9 cellular contexts compared by ENCODE assay signal in genomic region chr10:69090687-69091450, GRCh38. TPM values are rescaled to one million over a fixed set of nuclear protein-coding genes. Genes with fewer than 3 reads are reported as not detected.
DNase-seq lines count a peak whose midpoint lies in the region; ATAC-seq and TF ChIP-seq lines count a peak whose summit lies in the region.
"Had no signal": no experiment of that assay in that cellular context is flagged by ENCODE, and none has a peak within 500 bp of the region (broad histone marks: within the 10 kb centered on the region; RNA-seq: fewer than 3 reads in every experiment).

No MANE protein-coding gene starts in this region.

- H3K27me3 ChIP-seq in suprapubic skin, result no peaks in the 10 kb centered on the region

- peak overlapping the region; percentile 99 for H3K27ac Mint-ChIP-seq in activated T-cell treated with anti-CD3 and anti-CD28 coated beads, Interleukin-2, amount 50 U/mL, for 24 hours
- peak overlapping the region; percentile 95 for H3K27ac Mint-ChIP-seq in activated CD8-positive, alpha-beta T cell treated with anti-CD3 and anti-CD28 coated beads, Interleukin-2, amount 10 ng/mL, durations not matched to agents 7 days and 5 days
- peak overlapping the region; percentile 96 to 100 (median 98) for H3K27ac Mint-ChIP-seq in immature natural killer cell

- CTCF ChIA-PET in activated CD8-positive, alpha-beta T cell treated with anti-CD3 and anti-CD28 coated beads, Interleukin-2, amount 10 ng/mL, durations not matched to agents 7 days and 5 days (lab: Charles Lee), result interaction anchor here (1.1 to 6.0 kb wide), 10 partner anchors 35 to 135 kb away, joined by 3 to 199 read pairs (median 12); partner anchors contain the start of gene DDX21

- H3K27me3 Mint-ChIP-seq in activated T-cell treated with anti-CD3 and anti-CD28 coated beads, Interleukin-2, amount 50 U/mL, for 24 hours, result no peaks in the 10 kb centered on the region
- no peaks in the 10 kb centered on the region for H3K27me3 Mint-ChIP-seq in activated CD8-positive, alpha-beta T cell treated with anti-CD3 and anti-CD28 coated beads, Interleukin-2, amount 10 ng/mL, durations not matched to agents 7 days and 5 days (ENCODE audit: low read depth)
- peaks cover 47 to 58% (median 53%) of the 10 kb centered on the region in 3 donors for H3K27me3 Mint-ChIP-seq in immature natural killer cell (ENCODE audit: low read depth in 3 of 3)

- H3K27ac ChIP-seq in suprapubic skin, result no peak overlapping the region
- H3K27ac ChIP-seq: SK-N-MC had no signal

- H3K4me3 Mint-ChIP-seq in activated T-cell treated with anti-CD3 and anti-CD28 coated beads, Interleukin-2, amount 50 U/mL, for 24 hours, result peak overlapping the region; percentile 94
- peak overlapping the region; percentile 82 for H3K4me3 Mint-ChIP-seq in activated CD8-positive, alpha-beta T cell treated with anti-CD3 and anti-CD28 coated beads, Interleukin-2, amount 10 ng/mL, durations not matched to agents 7 days and 5 days
- H3K4me3 Mint-ChIP-seq in immature natural killer cell, result peak overlapping the region; percentile 91 to 97 (median 95)

- H3K4me3 ChIP-seq in suprapubic skin, result peak overlapping the region; percentile 44
- H3K4me3 ChIP-seq: SK-N-MC had no signal

- no peak for DNase-seq in activated T-cell treated with anti-CD3 and anti-CD28 coated beads, Interleukin-2, amount 50 U/mL, for 24 hours
- no peak for DNase-seq in activated T-cell treated with anti-CD3 and anti-CD28 coated beads, Interleukin-2, amount 50 U/mL, for 48 hours
- no peak for DNase-seq in activated CD8-positive, alpha-beta T cell treated with anti-CD3 and anti-CD28 coated beads, Interleukin-2, amount 10 ng/mL, durations not matched to agents 7 days and 5 days
- DNase-seq in immature natural killer cell (peak in 2 of 3 donors; percentile 32 to 42), suprapubic skin (ENCODE audit: low spot score in 2 of 2) (no peak), ACHN (no peak), activated gamma-delta T cell (lab: John Stamatoyannopoulos, UW) (no peak), NCI-H510A treated with DMSO at 0.1 percent for 48 hours (lab: John Stamatoyannopoulos, UW) (no peak)

- WGBS in suprapubic skin, result 61% methylated on average over 5 of the region's 5 CpGs

- in situ Hi-C loops in ACHN (cut with HindIII; ENCODE audit: low pct_ligation_motif_present, low pct_unique_long_range_greater_than_20kb, low sequenced_read_pairs), result no loop called here

- no peaks in the 10 kb centered on the region for H3K9me3 Mint-ChIP-seq in activated T-cell treated with anti-CD3 and anti-CD28 coated beads, Interleukin-2, amount 50 U/mL, for 24 hours
- H3K9me3 Mint-ChIP-seq in activated CD8-positive, alpha-beta T cell treated with anti-CD3 and anti-CD28 coated beads, Interleukin-2, amount 10 ng/mL, durations not matched to agents 7 days and 5 days (ENCODE audit: insufficient read depth), result no peaks in the 10 kb centered on the region
- H3K9me3 Mint-ChIP-seq in immature natural killer cell, result no peaks in the 10 kb centered on the region

- no peak for ATAC-seq in activated CD8-positive, alpha-beta T cell treated with anti-CD3 and anti-CD28 coated beads, Interleukin-2, amount 10 ng/mL, durations not matched to agents 7 days and 5 days

- POLR2A ChIA-PET in activated CD8-positive, alpha-beta T cell treated with anti-CD3 and anti-CD28 coated beads, Interleukin-2, amount 10 ng/mL, durations not matched to agents 7 days and 5 days (lab: Charles Lee), result interaction anchor here (1.1 to 2.6 kb wide), 6 partner anchors 25 to 135 kb away, joined by 3 to 9 read pairs (median 5); partner anchors contain the start of gene DDX21

- no peaks in the 10 kb centered on the region for H3K36me3 ChIP-seq in suprapubic skin

- peaks cover 73% of the 10 kb centered on the region for H3K4me1 Mint-ChIP-seq in activated T-cell treated with anti-CD3 and anti-CD28 coated beads, Interleukin-2, amount 50 U/mL, for 24 hours (ENCODE audit: low read depth)
- peaks cover 70% of the 10 kb centered on the region for H3K4me1 Mint-ChIP-seq in activated CD8-positive, alpha-beta T cell treated with anti-CD3 and anti-CD28 coated beads, Interleukin-2, amount 10 ng/mL, durations not matched to agents 7 days and 5 days (ENCODE audit: low read depth)
- peaks cover 77 to 88% of the 10 kb centered on the region in 2 donors for H3K4me1 Mint-ChIP-seq in immature natural killer cell

- TF ChIP-seq CTCF in suprapubic skin (IDR thresholded peaks at IDR 0.05), result no peak

- no peak for TF ChIP-seq POLR2A in suprapubic skin (IDR thresholded peaks at IDR 0.05)

- no peaks in the 10 kb centered on the region for H3K9me3 ChIP-seq in suprapubic skin

- peaks cover 10% of the 10 kb centered on the region for H3K4me1 ChIP-seq in suprapubic skin

- H3K36me3 Mint-ChIP-seq in activated T-cell treated with anti-CD3 and anti-CD28 coated beads, Interleukin-2, amount 50 U/mL, for 24 hours (ENCODE audit: low read depth), result peaks cover 70% of the 10 kb centered on the region
- H3K36me3 Mint-ChIP-seq in activated CD8-positive, alpha-beta T cell treated with anti-CD3 and anti-CD28 coated beads, Interleukin-2, amount 10 ng/mL, durations not matched to agents 7 days and 5 days (ENCODE audit: low read depth), result peaks cover 46% of the 10 kb centered on the region
- H3K36me3 Mint-ChIP-seq in immature natural killer cell, result peaks cover 7 to 14% (median 11%) of the 10 kb centered on the region in 3 donors

- TF ChIP-seq EP300 in suprapubic skin (IDR thresholded peaks at IDR 0.05), result no peak

RNA-seq across cellular contexts. Expression of gene SRGN, which starts 3.0 kb away (rescaled TPM):
- 100 to 1,000 TPM; 166 to 168 TPM for total RNA-seq in activated CD8-positive, alpha-beta T cell treated with anti-CD3 and anti-CD28 coated beads, Interleukin-2, amount 10 ng/mL, durations not matched to agents 7 days and 5 days
- polyA plus RNA-seq in immature natural killer cell, result 1,000 to 10,000 TPM in 2 of 3 donors, 100 to 1,000 TPM in 1; 910 to 1,240 (median 1,143) TPM
- 10 to 100 TPM; 17.2 to 24.9 (median 21.2) TPM for total RNA-seq in suprapubic skin

RNA-seq across cellular contexts. Expression of gene VPS26A, which starts 33.1 kb away (rescaled TPM):
- total RNA-seq in activated CD8-positive, alpha-beta T cell treated with anti-CD3 and anti-CD28 coated beads, Interleukin-2, amount 10 ng/mL, durations not matched to agents 7 days and 5 days, result 10 to 100 TPM; 53.6 to 61.9 TPM
- 10 to 100 TPM; 43.8 to 70.1 (median 57.7) TPM for polyA plus RNA-seq in immature natural killer cell
- total RNA-seq in suprapubic skin, result 10 to 100 TPM; 29.9 to 33.4 (median 32.1) TPM

Comparison
In these comparisons a context has a peak if more than half of its experiments do, and no peak if none do; other contexts are left out.
1. DNase-seq: peak in immature natural killer cell (2 of 3); none in activated T-cell treated with anti-CD3 and anti-CD28 coated beads, Interleukin-2, amount 50 U/mL, for 24 hours (single experiment), activated T-cell treated with anti-CD3 and anti-CD28 coated beads, Interleukin-2, amount 50 U/mL, for 48 hours (0 of 2), activated CD8-positive, alpha-beta T cell treated with anti-CD3 and anti-CD28 coated beads, Interleukin-2, amount 10 ng/mL, durations not matched to agents 7 days and 5 days (single experiment), suprapubic skin (0 of 2), ACHN (single experiment), activated gamma-delta T cell (single experiment) and NCI-H510A treated with DMSO at 0.1 percent for 48 hours (single experiment).
2. RNA of gene SRGN, which starts 3.0 kb away (total RNA-seq): 166 to 168 TPM in activated CD8-positive, alpha-beta T cell treated with anti-CD3 and anti-CD28 coated beads, Interleukin-2, amount 10 ng/mL, durations not matched to agents 7 days and 5 days; 17.2 to 24.9 TPM in suprapubic skin; every median in the first group is over 4 times any median in the second.
3. Peak in every context shown above with its lines, with median percentiles within 50 percentile points of each other: H3K27ac Mint-ChIP-seq and H3K4me3 Mint-ChIP-seq.